In genomic region chr7:98400538-98401427, GRCh38 we compare ENCODE assay signal across 8 cellular contexts. TPM values are rescaled to one million over a fixed set of nuclear protein-coding genes. Genes with fewer than 3 reads are reported as not detected.
DNase-seq lines count a peak whose midpoint lies in the region; ATAC-seq and TF ChIP-seq lines count a peak whose summit lies in the region.

Gene BAIAP2L1, minus strand, starts transcription at chr7:98401090. Its CDS starts 238 bp downstream, at chr7:98400852.

- no peaks in the 10 kb centered on the region for H3K9me3 Mint-ChIP-seq in activated T-cell treated with anti-CD3 and anti-CD28 coated beads, Interleukin-2, amount 50 U/mL, for 24 hours

- H3K27me3 Mint-ChIP-seq in activated T-cell treated with anti-CD3 and anti-CD28 coated beads, Interleukin-2, amount 50 U/mL, for 24 hours: peaks cover 26% of the 10 kb centered on the region

- peak; percentile 38 for TF ChIP-seq RAD21 in neural cell (conservative IDR thresholded peaks at IDR 0.05)

- H3K4me1 ChIP-seq in stomach smooth muscle (ENCODE audit: control insufficient read depth, insufficient read depth, low read length): peaks cover 8% of the 10 kb centered on the region

- H3K27ac ChIP-seq in neural cell (ENCODE audit: low read length) (no peak within 1 kb of the TSS), stomach smooth muscle (ENCODE audit: low read length) (no peak within 1 kb of the TSS)

- peak within 1 kb of the TSS; percentile 56 for H3K4me3 Mint-ChIP-seq in activated T-cell treated with anti-CD3 and anti-CD28 coated beads, Interleukin-2, amount 50 U/mL, for 24 hours

- H3K4me1 Mint-ChIP-seq in activated T-cell treated with anti-CD3 and anti-CD28 coated beads, Interleukin-2, amount 50 U/mL, for 24 hours (ENCODE audit: low read depth): peaks cover 7% of the 10 kb centered on the region

- TF ChIP-seq EP300 in neural cell (conservative IDR thresholded peaks at IDR 0.05; ENCODE audit: poor library complexity, severe bottlenecking): no peak

- peak; percentile 80 for ATAC-seq in GM21390 (IDR thresholded peaks at IDR 0.05; ENCODE audit: unreplicated experiment)

- no peaks in the 10 kb centered on the region for H3K79me2 ChIP-seq in neural cell (replicated peaks; ENCODE audit: insufficient read depth, low read length)

- H3K4me3 ChIP-seq in neural cell (ENCODE audit: low read length): peak within 1 kb of the TSS; percentile 64
- peak within 1 kb of the TSS; percentile 43 to 65 for H3K4me3 ChIP-seq in stomach smooth muscle (ENCODE audit: low read length in 2 of 2)

- TF ChIP-seq CTCF in neural cell (IDR thresholded peaks at IDR 0.05; ENCODE audit: poor library complexity, severe bottlenecking): peak; percentile 59

- H3K27me3 ChIP-seq in neural cell (ENCODE audit: insufficient read depth, low read depth, low read length): peaks cover 6% of the 10 kb centered on the region
- peaks cover 15 to 21% of the 10 kb centered on the region in 2 donors for H3K27me3 ChIP-seq in stomach smooth muscle (ENCODE audit: control insufficient read depth in 1 of 2, insufficient read depth in 2 of 2, low read length in 2 of 2)

- no peak within 1 kb of the TSS for H3K27ac Mint-ChIP-seq in activated T-cell treated with anti-CD3 and anti-CD28 coated beads, Interleukin-2, amount 50 U/mL, for 24 hours

- DNase-seq in COLO829 (ENCODE audit: low spot score) (peak; percentile 87), HT-29 (ENCODE audit: low spot score) (peak; percentile 99), NOMO-1 treated with dmso at 0.1 percent for 144 hours (lab: John Stamatoyannopoulos, UW; ENCODE audit: unreplicated experiment) (peak; percentile 72), fibroblast of gingiva (ENCODE audit: low read depth) (peak; percentile 18)
- DNase-seq in activated T-cell treated with anti-CD3 and anti-CD28 coated beads, Interleukin-2, amount 50 U/mL, for 24 hours: peak; percentile 86

- no peak within 1 kb of the TSS for H3K9ac ChIP-seq in neural cell (ENCODE audit: low read length)
- H3K9ac ChIP-seq in stomach smooth muscle (ENCODE audit: low read length in 2 of 2): peak within 1 kb of the TSS in 1 of 2 donors; percentile 42

- H3K36me3 Mint-ChIP-seq in activated T-cell treated with anti-CD3 and anti-CD28 coated beads, Interleukin-2, amount 50 U/mL, for 24 hours (ENCODE audit: low read depth): no peaks in the 10 kb centered on the region

- no peaks in the 10 kb centered on the region for H3K9me2 ChIP-seq in neural cell (ENCODE audit: insufficient read depth, low read length)

- H4K20me1 ChIP-seq in neural cell (ENCODE audit: insufficient read depth): no peaks in the 10 kb centered on the region

- H3K4me2 ChIP-seq in neural cell (ENCODE audit: low read length): no peak within 1 kb of the TSS

- no peaks in the 10 kb centered on the region for H3K9me3 ChIP-seq in neural cell (ENCODE audit: low read length)
- H3K9me3 ChIP-seq in stomach smooth muscle (ENCODE audit: control insufficient read depth in 2 of 2, low read length in 2 of 2): no peaks in the 10 kb centered on the region

- no peak within 1 kb of the TSS for H2AFZ ChIP-seq in neural cell (ENCODE audit: low read depth, low read length)

- H3K36me3 ChIP-seq in neural cell (ENCODE audit: insufficient read depth, low read length) (no peaks in the 10 kb centered on the region), stomach smooth muscle (ENCODE audit: control insufficient read depth in 2 of 2, insufficient read depth in 2 of 2, low read length in 2 of 2) (no peaks in the 10 kb centered on the region)

- H3F3A ChIP-seq in neural cell (ENCODE audit: insufficient read depth, low read length, poor library complexity, severe bottlenecking): no peaks in the 10 kb centered on the region

TF ChIP-seq in neural cell, 6 proteins besides CTCF, POLR2A, EP300 and RAD21:
- TF ChIP-seq SMC3 (conservative IDR thresholded peaks at IDR 0.05; ENCODE audit: poor library complexity) (peak; percentile 38), POLR2AphosphoS5 (IDR thresholded peaks at IDR 0.05) (no peak)

RNA-seq across cellular contexts. Expression of gene BAIAP2L1, which starts in this region (rescaled TPM):
- 46.2 and 48.0 TPM in 2 replicates for total RNA-seq in HT-29 (2014; rRNA removed; shearing (Covaris generic))
- 0.54 TPM in 1 of 2 replicates, not detected in the other for polyA plus RNA-seq in neural cell
- 0.23 and 0.24 TPM in 2 replicates for polyA minus RNA-seq in neural cell

Comparison
In these comparisons a context has a peak if more than half of its experiments do, and no peak if none do; other contexts are left out.
1. DNase-seq: peak in every context shown above with its lines; median percentile 99 in HT-29; 87 in COLO829; 86 in activated T-cell treated with anti-CD3 and anti-CD28 coated beads, Interleukin-2, amount 50 U/mL, for 24 hours; 72 in NOMO-1 treated with dmso at 0.1 percent for 144 hours; 18 in fibroblast of gingiva.